ENCODE assay signal across 11 cellular contexts in genomic region chr5:68739752-68740151, GRCh38.
DNase-seq lines count a peak whose midpoint lies in the region; ATAC-seq and TF ChIP-seq lines count a peak whose summit lies in the region.
"Had no signal": no experiment of that assay in that cellular context is flagged by ENCODE, and none has a peak within 500 bp of the region (broad histone marks: within the 10 kb centered on the region; RNA-seq: fewer than 3 reads in every experiment).

No MANE protein-coding gene starts in this region.

- BruUV-seq in MCF 10A (replicated peaks; lab: Mats Ljungman, UMichigan), result no TSS peak

- CTCF ChIA-PET in MCF 10A (lab: Yijun Ruan, JAX), result no interaction called here

- no peak overlapping the region for H3K4me2 ChIP-seq in H9 (ENCODE audit: insufficient read depth, insufficient read length, low read length)

- no peak overlapping the region for H3T11ph ChIP-seq in H9 (ENCODE audit: low read length)

- H3K23me2 ChIP-seq in H9 (ENCODE audit: insufficient read length, low read depth, low read length, poor library complexity, severe bottlenecking), result no peaks in the 10 kb centered on the region

- no peak overlapping the region for H4K8ac ChIP-seq in H9 (replicated peaks; ENCODE audit: insufficient read length, low read depth, low read length)

- H4K5ac ChIP-seq in H9 (ENCODE audit: insufficient read length, low read depth, low read length), result no peak overlapping the region

- H2BK5ac ChIP-seq in H9 (ENCODE audit: insufficient read length, low read length), result no peak overlapping the region

- H3K79me1 ChIP-seq in H9 (ENCODE audit: insufficient read depth, low read depth, low read length, poor library complexity, severe bottlenecking), result no peaks in the 10 kb centered on the region

- H3K36me3 ChIP-seq in breast epithelium, result no peaks in the 10 kb centered on the region
- H3K36me3 ChIP-seq: neutrophil, SJSA1 had no signal

- H4K20me1 ChIP-seq in H9 (ENCODE audit: control insufficient read depth, insufficient read depth, insufficient read length), result no peaks in the 10 kb centered on the region

- TF ChIP-seq CTCF in breast epithelium (IDR thresholded peaks at IDR 0.05), result no peak
- TF ChIP-seq CTCF in MCF 10A (IDR thresholded peaks at IDR 0.05; ENCODE audit: unreplicated experiment), result no peak
- TF ChIP-seq CTCF in H9 (conservative IDR thresholded peaks at IDR 0.05), result no peak

- intact Hi-C loops in breast epithelium (cut with DNase I; ENCODE audit: low total_unique reads) (no loop called here), MCF 10A (cut with micrococcal nuclease) (loop anchor here (10.0 kb wide), 1 partner anchor 275 kb away; no protein-coding TSS in a partner anchor)

- no peak overlapping the region for H2BK20ac ChIP-seq in H9 (ENCODE audit: low read depth, low read length, poor library complexity, severe bottlenecking)

- DNase-seq in breast epithelium (ENCODE audit: low spot score in 2 of 2), result no peak
- no peak for DNase-seq in MCF 10A (ENCODE audit: unreplicated experiment)
- no peak for DNase-seq in H9
- DNase-seq in NCI-H2227 (lab: John Stamatoyannopoulos, UW; ENCODE audit: unreplicated experiment), result no peak
- no peak for DNase-seq in NCI-H774 (lab: John Stamatoyannopoulos, UW)
- no peak for DNase-seq in NCI-H1930 (lab: John Stamatoyannopoulos, UW)
- DNase-seq: NCI-H2171 had no signal

- H3K4me1 ChIP-seq in breast epithelium, result no peaks in the 10 kb centered on the region
- no peaks in the 10 kb centered on the region for H3K4me1 ChIP-seq in H9 (ENCODE audit: insufficient read depth, low read length)
- H3K4me1 ChIP-seq: SJSA1 had no signal

- no peaks in the 10 kb centered on the region for H3K9me3 ChIP-seq in breast epithelium
- no peaks in the 10 kb centered on the region for H3K9me3 ChIP-seq in H9 (ENCODE audit: control insufficient read depth, low read depth, low read length)
- H3K9me3 ChIP-seq: neutrophil, SJSA1 had no signal

- no CpG with 5 or more reads among the region's 5 CpGs for WGBS in H9 (ENCODE audit: extremely low coverage, insufficient read length, low lambda C conversion rate)

- no peak overlapping the region for H2BK12ac ChIP-seq in H9 (ENCODE audit: insufficient read length, low read depth, low read length)

- H3K4me1 Mint-ChIP-seq in MCF 10A (ENCODE audit: insufficient read depth, unreplicated experiment) (no peaks in the 10 kb centered on the region), H9 (no peaks in the 10 kb centered on the region)

- H3K27ac ChIP-seq in breast epithelium (peak overlapping the region; percentile 63 to 65), H9 (ENCODE audit: insufficient read length, low read depth, low read length) (no peak overlapping the region)
- H3K27ac ChIP-seq: neutrophil, SJSA1 had no signal

- POLR2A ChIA-PET in MCF 10A (lab: Yijun Ruan, JAX), result no interaction called here

- no peak overlapping the region for H3K14ac ChIP-seq in H9 (ENCODE audit: insufficient read depth, low read length)

- H3K36me3 Mint-ChIP-seq in MCF 10A (ENCODE audit: insufficient read depth, unreplicated experiment) (no peaks in the 10 kb centered on the region), H9 (ENCODE audit: insufficient read depth in 1 of 3, low read depth in 3 of 3) (no peaks in the 10 kb centered on the region)

- H3K4me3 ChIP-seq in breast epithelium, result no peak overlapping the region
- H3K4me3 ChIP-seq: SJSA1 had no signal

- no peaks in the 10 kb centered on the region for H3K27me3 ChIP-seq in breast epithelium
- no peaks in the 10 kb centered on the region for H3K27me3 ChIP-seq in H9 (ENCODE audit: insufficient read depth, low read length)
- H3K27me3 ChIP-seq: neutrophil, SJSA1 had no signal

- no peak overlapping the region for H2AK5ac ChIP-seq in H9 (ENCODE audit: insufficient read length, low read length)

- ATAC-seq in GM21825 (IDR thresholded peaks at IDR 0.05; ENCODE audit: unreplicated experiment) (peak; percentile 85), HG03354 (IDR thresholded peaks at IDR 0.05; ENCODE audit: poor library complexity, severe bottlenecking, unreplicated experiment) (peak; percentile 91)

- H3K27me3 Mint-ChIP-seq in MCF 10A (ENCODE audit: insufficient read depth, unreplicated experiment), result peaks cover 22% of the 10 kb centered on the region
- H3K27me3 Mint-ChIP-seq in H9 (ENCODE audit: low read depth), result no peaks in the 10 kb centered on the region; the same call in none of the 2 replicates

- H2BK120ac ChIP-seq in H9 (ENCODE audit: low read depth, low read length, poor library complexity, severe bottlenecking), result no peak overlapping the region

- H3K79me2 ChIP-seq in H9 (ENCODE audit: insufficient read depth, low read length), result no peaks in the 10 kb centered on the region

- H2AFZ ChIP-seq in H9 (ENCODE audit: low read length), result no peak overlapping the region

- H3K56ac ChIP-seq in H9 (ENCODE audit: insufficient read length, low read depth, low read length), result no peak overlapping the region

- no peaks in the 10 kb centered on the region for H3K9me3 Mint-ChIP-seq in MCF 10A (ENCODE audit: unreplicated experiment)
- H3K9me3 Mint-ChIP-seq in H9, result no peaks in the 10 kb centered on the region

- H3K23ac ChIP-seq in H9 (ENCODE audit: insufficient read length, low read depth, low read length), result no peak overlapping the region

- H3K27ac Mint-ChIP-seq in MCF 10A (ENCODE audit: low read depth, unreplicated experiment) (no peak overlapping the region), H9 (no peak overlapping the region; a peak in 1 of 7 replicates)

- H3K4me3 Mint-ChIP-seq in MCF 10A (ENCODE audit: unreplicated experiment) (no peak overlapping the region), H9 (no peak overlapping the region)

- no peak overlapping the region for H2BK15ac ChIP-seq in H9 (ENCODE audit: low read depth, low read length)

- no peak overlapping the region for H4K91ac ChIP-seq in H9 (ENCODE audit: insufficient read length, low read depth, low read length)

- no peak for TF ChIP-seq POLR2A in breast epithelium (IDR thresholded peaks at IDR 0.05)

- no peak overlapping the region for H3K4ac ChIP-seq in H9 (ENCODE audit: low read depth, low read length)

- no peak overlapping the region for H3K9ac ChIP-seq in H9 (ENCODE audit: extremely low read depth, insufficient read length, low read length)

- no peak overlapping the region for H3K18ac ChIP-seq in H9 (ENCODE audit: insufficient read length, low read depth, low read length)
